In genomic region chr5:56838409-56839039, GRCh38 we compare ENCODE assay signal across 8 cellular contexts. TPM values are rescaled to one million over a fixed set of nuclear protein-coding genes. Genes with fewer than 3 reads are reported as not detected.
DNase-seq lines count a peak whose midpoint lies in the region; ATAC-seq and TF ChIP-seq lines count a peak whose summit lies in the region.

No MANE protein-coding gene starts in this region.

- H3K27me3 Mint-ChIP-seq in endothelial cell (ENCODE audit: unreplicated experiment) = no peaks in the 10 kb centered on the region
- no peaks in the 10 kb centered on the region for H3K27me3 Mint-ChIP-seq in naive B cell

- peak overlapping the region; percentile 33 for H3K27ac ChIP-seq in HUES48 (ENCODE audit: low read depth, low read length)
- H3K27ac ChIP-seq in SK-N-MC = no peak overlapping the region

- H3K4me3 ChIP-seq in AG10803 (ENCODE audit: low read length) (peak overlapping the region; percentile 40), HUES48 (ENCODE audit: low read depth, low read length) (no peak overlapping the region; the same call in 1 of the 2 replicates), SK-N-MC (peak overlapping the region; percentile 50)

- ATAC-seq in naive B cell (ENCODE audit: low read depth in 2 of 2) = peak; percentile 58 to 68

- TF ChIP-seq CTCF in AG10803 (conservative IDR thresholded peaks at IDR 0.05; ENCODE audit: low read length) (peak; percentile 65), GM10266 (IDR thresholded peaks at IDR 0.05; ENCODE audit: control insufficient read depth, insufficient read depth, low read depth, missing control alignments) (peak; percentile 62), endothelial cell (IDR thresholded peaks at IDR 0.05; ENCODE audit: unreplicated experiment) (no peak)

- H3K36me3 ChIP-seq in HUES48 (ENCODE audit: control insufficient read depth, insufficient read depth, low read length) (no peaks in the 10 kb centered on the region), SK-N-MC (ENCODE audit: insufficient read depth, low read length) (no peaks in the 10 kb centered on the region)

- H3K4me1 ChIP-seq in HUES48 (ENCODE audit: control insufficient read depth, insufficient read depth, low read length) = peaks cover 37% of the 10 kb centered on the region

- H3K27me3 ChIP-seq in HUES48 (ENCODE audit: control insufficient read depth, insufficient read depth, low read length) = no peaks in the 10 kb centered on the region

- no peaks in the 10 kb centered on the region for H3K36me3 Mint-ChIP-seq in endothelial cell (ENCODE audit: low read depth, unreplicated experiment)
- no peaks in the 10 kb centered on the region for H3K36me3 Mint-ChIP-seq in naive B cell

- DNase-seq in AG10803 (ENCODE audit: low read depth) = peak; percentile 78
- peak; percentile 27 for DNase-seq in GM10266 (ENCODE audit: extremely low spot score)
- DNase-seq in SK-N-MC (ENCODE audit: low read depth, low spot score) = no peak
- DNase-seq in endothelial cell (ENCODE audit: low spot score) = no peak
- DNase-seq in naive B cell = peak; percentile 57
- no peak for DNase-seq in T1000 (lab: John Stamatoyannopoulos, UW)
- DNase-seq in COLO668 (lab: John Stamatoyannopoulos, UW; ENCODE audit: unreplicated experiment) = no peak

- peaks cover 51% of the 10 kb centered on the region for H3K4me1 Mint-ChIP-seq in endothelial cell (ENCODE audit: unreplicated experiment)
- H3K4me1 Mint-ChIP-seq in naive B cell = peaks cover 85 to 98% (median 91%) of the 10 kb centered on the region in 3 donors

- no peak overlapping the region for H3K4me3 Mint-ChIP-seq in endothelial cell (ENCODE audit: unreplicated experiment)
- peak overlapping the region; percentile 42 to 70 (median 60) for H3K4me3 Mint-ChIP-seq in naive B cell

- H3K9me3 Mint-ChIP-seq in endothelial cell (ENCODE audit: unreplicated experiment) = no peaks in the 10 kb centered on the region
- H3K9me3 Mint-ChIP-seq in naive B cell = no peaks in the 10 kb centered on the region

- H3K27ac Mint-ChIP-seq in endothelial cell (ENCODE audit: unreplicated experiment) = peak overlapping the region; percentile 20
- H3K27ac Mint-ChIP-seq in naive B cell = peak overlapping the region; percentile 75 to 95 (median 88)

- H3K9me3 ChIP-seq in HUES48 (ENCODE audit: control insufficient read depth, insufficient read depth, low read length) (no peaks in the 10 kb centered on the region), SK-N-MC (ENCODE audit: low read depth, low read length) (no peaks in the 10 kb centered on the region)

- H3K9ac ChIP-seq in HUES48 (ENCODE audit: low read depth, low read length) (no peak overlapping the region), SK-N-MC (ENCODE audit: insufficient read length) (no peak overlapping the region)

RNA-seq across cellular contexts. Expression of gene MAP3K1, which starts 23.2 kb away (rescaled TPM):
- 27.5 TPM for total RNA-seq in endothelial cell (ENCODE audit: unreplicated experiment)
- polyA plus RNA-seq in naive B cell (ENCODE audit: low read depth in 6 of 6) = 100 to 1,000 TPM in 1 of 6 donors, 10 to 100 TPM in 5; 39.8 to 106 (median 90.2) TPM

Comparison
In these comparisons a context has a peak if more than half of its experiments do, and no peak if none do; other contexts are left out.
1. DNase-seq: peak in AG10803 (single experiment), GM10266 (single experiment) and naive B cell (single experiment); none in SK-N-MC (single experiment), endothelial cell (single experiment), T1000 (single experiment) and COLO668 (single experiment).